8 cellular contexts compared by ENCODE assay signal in the genomic region with DNA sequence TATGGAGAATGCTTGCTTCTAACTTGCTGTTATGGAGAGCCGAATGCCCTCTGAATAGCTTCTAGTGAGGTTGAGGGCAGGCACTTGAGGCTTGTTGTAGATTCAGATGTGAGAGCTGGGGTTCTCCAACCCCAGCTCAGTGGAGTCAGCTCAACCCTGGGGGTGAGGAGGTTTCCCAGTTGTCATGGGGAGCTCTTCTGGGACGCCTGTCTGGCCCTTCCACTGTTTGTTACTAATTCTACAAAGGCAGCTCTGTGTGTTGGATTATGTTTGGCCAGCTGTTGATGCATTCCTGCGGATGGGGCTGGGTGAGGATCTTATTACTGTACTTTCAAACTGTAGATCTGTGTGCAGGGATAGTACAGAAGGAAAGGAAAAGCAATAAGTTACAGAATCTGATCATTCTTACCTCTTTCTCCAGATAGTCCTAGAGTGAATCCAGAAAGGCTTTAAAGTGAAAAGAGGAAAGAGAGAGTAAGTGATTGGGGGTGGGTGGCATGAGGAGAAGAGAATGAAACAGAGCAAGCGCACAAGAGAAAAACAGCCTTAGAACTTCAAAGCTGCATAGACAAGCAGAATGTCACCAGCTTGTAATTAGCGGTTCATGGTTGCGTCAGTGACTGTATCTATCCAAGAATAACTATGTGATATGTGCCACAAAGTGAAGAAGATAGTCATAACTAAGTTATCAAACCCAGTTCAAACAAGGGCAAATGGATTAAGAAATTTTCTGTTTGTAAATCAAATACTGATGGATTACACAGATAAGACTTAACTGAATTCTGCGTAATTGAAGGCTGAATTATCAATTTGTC.
DNase-seq lines count a peak whose midpoint lies in the region; ATAC-seq and TF ChIP-seq lines count a peak whose summit lies in the region.

No MANE protein-coding gene starts in this region.

- H3K9me3 ChIP-seq in left lung (no peaks in the 10 kb centered on the region), OCI-LY7 (ENCODE audit: low read length) (no peaks in the 10 kb centered on the region), tibial artery (no peaks in the 10 kb centered on the region)

- TF ChIP-seq CTCF in astrocyte of the spinal cord (IDR thresholded peaks at IDR 0.05; ENCODE audit: low read depth, low read length) (no peak), left lung (IDR thresholded peaks at IDR 0.05) (no peak), OCI-LY7 (conservative IDR thresholded peaks at IDR 0.05; ENCODE audit: low read length) (no peak), tibial artery (IDR thresholded peaks at IDR 0.05) (no peak)

- in situ Hi-C loops in astrocyte of the spinal cord (cut with HindIII; ENCODE audit: low sequenced_read_pairs), result no loop called here

- no peak overlapping the region for H3K4me3 ChIP-seq in astrocyte of the spinal cord (ENCODE audit: low read depth, low read length)
- no peak overlapping the region for H3K4me3 ChIP-seq in left lung
- H3K4me3 ChIP-seq in OCI-LY7 (ENCODE audit: low read depth, low read length, poor library complexity, severe bottlenecking), result no peak overlapping the region
- H3K4me3 ChIP-seq in tibial artery, result no peak overlapping the region

- intact Hi-C loops in left lung (cut with DNase I), result loop anchor here in 1 of 2 donors (5.0 kb wide), 1 partner anchor 556 kb away; a partner anchor contains a TSS
- intact Hi-C loops in OCI-LY7 (cut with micrococcal nuclease; ENCODE audit: unreplicated experiment), result no loop called here
- intact Hi-C loops in tibial artery (cut with DNase I; ENCODE audit: low total_unique reads), result loop anchor here (5.0 kb wide), 1 partner anchor 551 kb away; no protein-coding TSS in a partner anchor

- POLR2A ChIA-PET in OCI-LY7 (lab: Charles Lee), result interaction anchor here (0.7 to 2.2 kb wide), 2 partner anchors 9 to 11 kb away, joined by 3 to 5 read pairs; no protein-coding TSS in a partner anchor

- BruUV-seq in OCI-LY7 (replicated peaks; lab: Mats Ljungman, UMichigan), result no TSS peak

- no peaks in the 10 kb centered on the region for H4K20me1 ChIP-seq in OCI-LY7 (ENCODE audit: insufficient read depth, low read length)

- peak overlapping the region in 1 of 2 donors; percentile 29 for H3K27ac ChIP-seq in left lung
- H3K27ac ChIP-seq in OCI-LY7 (ENCODE audit: low read depth, low read length, poor library complexity, severe bottlenecking), result no peak overlapping the region
- no peak overlapping the region for H3K27ac ChIP-seq in tibial artery

- DNase-seq in DMS53 treated with DMSO at 0.1 percent for 48 hours (lab: John Stamatoyannopoulos, UW; ENCODE audit: unreplicated experiment) (peak; percentile 74), NCI-H2107 treated with DMSO at 0.1 percent for 48 hours (lab: John Stamatoyannopoulos, UW; ENCODE audit: unreplicated experiment) (peak; percentile 62), astrocyte of the spinal cord (ENCODE audit: low read depth, low spot score) (peak; percentile 90), left lung (peak in 1 of 2 donors; percentile 38), OCI-LY7 (ENCODE audit: low spot score) (no peak), germinal center (ENCODE audit: low spot score) (no peak), tibial artery (no peak)
- no peak for DNase-seq in effector CD8-positive, alpha-beta T cell (lab: John Stamatoyannopoulos, UW)

- H2AFZ ChIP-seq in OCI-LY7 (ENCODE audit: low read length), result no peak overlapping the region

- H3K9me2 ChIP-seq in OCI-LY7 (ENCODE audit: insufficient read depth, low read length), result no peaks in the 10 kb centered on the region

- H3K79me2 ChIP-seq in OCI-LY7 (ENCODE audit: insufficient read depth, low read depth, low read length), result no peaks in the 10 kb centered on the region

- peak; percentile 80 for ATAC-seq in left lung

- peaks cover 0 to 10% of the 10 kb centered on the region in 2 donors for H3K27me3 ChIP-seq in left lung
- no peaks in the 10 kb centered on the region for H3K27me3 ChIP-seq in tibial artery

- CTCF ChIA-PET in OCI-LY7 (lab: Charles Lee; ENCODE audit: unreplicated experiment), result no interaction called here

- H3K4me2 ChIP-seq in OCI-LY7 (ENCODE audit: low read length), result no peak overlapping the region

- H3K4me1 ChIP-seq in left lung (peaks cover 5 to 12% of the 10 kb centered on the region in 2 donors), OCI-LY7 (ENCODE audit: insufficient read depth, low read length, poor library complexity, severe bottlenecking) (no peaks in the 10 kb centered on the region), tibial artery (peaks cover 0 to 36% (median 27%) of the 10 kb centered on the region in 4 donors)

- H3K36me3 ChIP-seq in left lung (no peaks in the 10 kb centered on the region), OCI-LY7 (ENCODE audit: insufficient read depth, low read length) (no peaks in the 10 kb centered on the region), tibial artery (no peaks in the 10 kb centered on the region)

Comparison
In these comparisons a context has a peak if more than half of its experiments do, and no peak if none do; other contexts are left out.
1. DNase-seq: peak in DMS53 treated with DMSO at 0.1 percent for 48 hours (single experiment), NCI-H2107 treated with DMSO at 0.1 percent for 48 hours (single experiment) and astrocyte of the spinal cord (single experiment); none in effector CD8-positive, alpha-beta T cell (single experiment), OCI-LY7 (single experiment), germinal center (single experiment) and tibial artery (0 of 2).